In the genomic region with DNA sequence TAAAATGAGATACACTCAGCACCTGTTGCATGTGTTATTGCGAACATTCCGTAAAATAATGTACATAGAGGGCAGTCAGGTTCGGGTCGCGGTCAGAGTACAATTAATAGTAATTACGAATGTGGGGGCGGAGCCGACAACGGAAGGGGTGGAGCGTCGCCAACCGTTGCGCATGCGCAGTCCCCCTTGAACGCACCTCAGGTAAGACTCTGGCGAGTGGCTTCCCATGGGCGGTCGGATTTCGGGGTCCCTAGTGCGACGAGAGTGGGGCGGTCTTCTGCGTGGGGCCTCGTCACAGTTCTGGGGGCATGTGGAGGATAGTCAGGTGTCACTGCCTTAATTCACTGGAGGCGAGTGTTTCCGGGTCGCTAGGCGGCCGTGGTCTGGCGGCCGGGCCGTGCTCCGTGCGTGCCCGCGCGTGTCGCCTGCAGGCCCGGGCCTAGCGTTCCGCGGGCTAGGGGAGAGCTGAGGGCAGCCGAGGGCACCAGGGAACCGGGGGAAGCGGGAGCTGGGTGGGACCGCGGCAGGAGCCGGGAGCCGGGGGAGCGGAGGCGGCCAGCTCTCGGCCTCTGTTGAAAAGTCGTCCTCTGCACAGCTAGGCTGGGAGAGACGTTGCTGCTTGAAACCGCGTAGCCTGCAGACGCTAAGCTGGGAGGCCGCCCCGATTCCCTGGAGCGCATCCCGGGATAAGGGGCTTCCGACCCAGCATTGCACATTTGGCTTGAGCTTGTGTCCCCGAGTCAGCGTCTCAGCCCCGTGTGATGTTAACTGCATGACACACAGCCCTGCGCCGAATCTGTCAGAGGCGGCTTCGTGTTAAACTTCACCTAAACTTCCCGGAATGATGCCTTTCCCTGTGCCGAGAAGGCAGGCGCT, we compare ENCODE assay signal across 8 cellular contexts. TPM values are rescaled to one million over a fixed set of nuclear protein-coding genes. Genes with fewer than 3 reads are reported as not detected.
DNase-seq lines count a peak whose midpoint lies in the region; ATAC-seq, FAIRE-seq and TF ChIP-seq lines count a peak whose summit lies in the region.

A gene (plus strand): TSS at position 177 of the 876 bp plus-strand sequence. CDS start 3,209 bp downstream, outside the sequence.

- H3K9ac ChIP-seq in kidney (ENCODE audit: low read length in 2 of 2): peak within 1 kb of the TSS; percentile 77 to 82

- H3K36me3 ChIP-seq in kidney (ENCODE audit: control insufficient read depth in 1 of 2, insufficient read depth in 2 of 2, low read length in 2 of 2): peaks cover 4 to 5% of the 10 kb centered on the region in 2 donors

- FAIRE-seq in kidney (lab: Jason Lieb, UNC): no peak

- peak within 1 kb of the TSS; percentile 96 for H3K27ac Mint-ChIP-seq in central memory CD8-positive, alpha-beta T cell (ENCODE audit: low read depth)

- TF ChIP-seq CTCF in AG10803 (conservative IDR thresholded peaks at IDR 0.05; ENCODE audit: low read length): no peak
- TF ChIP-seq CTCF in kidney (IDR thresholded peaks at IDR 0.05; ENCODE audit: borderline replicate concordance, extremely low read depth, insufficient read depth): no peak

- H3K4me1 Mint-ChIP-seq in central memory CD8-positive, alpha-beta T cell: peaks cover 19% of the 10 kb centered on the region

- H3K27ac ChIP-seq in kidney (ENCODE audit: low read depth in 2 of 2, low read length in 2 of 2): peak within 1 kb of the TSS; percentile 93 to 98

- peaks cover 23% of the 10 kb centered on the region for H3K36me3 Mint-ChIP-seq in central memory CD8-positive, alpha-beta T cell (ENCODE audit: insufficient read depth)

- peak within 1 kb of the TSS; percentile 92 for H3K4me3 Mint-ChIP-seq in central memory CD8-positive, alpha-beta T cell

- H3K4me3 ChIP-seq in AG10803 (ENCODE audit: low read length) (peak within 1 kb of the TSS; percentile 92), kidney (ENCODE audit: low read length in 2 of 2) (peak within 1 kb of the TSS; percentile 65 to 91)

- H3K4me1 ChIP-seq in kidney (ENCODE audit: control insufficient read depth in 1 of 2, insufficient read depth in 1 of 2, low read depth in 1 of 2, low read length in 2 of 2): peaks cover 0 to 4% of the 10 kb centered on the region in 2 donors

- ATAC-seq in GM19035 (IDR thresholded peaks at IDR 0.05; ENCODE audit: unreplicated experiment) (peak; percentile 78), HG03354 (IDR thresholded peaks at IDR 0.05; ENCODE audit: poor library complexity, severe bottlenecking, unreplicated experiment) (peak; percentile 83)
- ATAC-seq in activated CD4-positive, CD25-positive, alpha-beta regulatory T cell treated with anti-CD3 and anti-CD28 coated beads, Interleukin-2, amount 50 U/mL, for 24 hours: peak; percentile 87 to 90
- ATAC-seq in central memory CD8-positive, alpha-beta T cell (replicated peaks; ENCODE audit: extremely low read depth, poor library complexity, severe bottlenecking): peak; percentile 89

- DNase-seq in AG10803 (ENCODE audit: low read depth) (peak; percentile 68), NCI-H446 treated with DMSO at 0.1 percent for 48 hours (lab: John Stamatoyannopoulos, UW) (peak; percentile 20), kidney (peak; percentile 94)
- peak; percentile 86 to 95 for DNase-seq in central memory CD8-positive, alpha-beta T cell (ENCODE audit: low spot score in 2 of 2)
- DNase-seq in stimulated activated CD4-positive, alpha-beta T cell treated with anti-CD3 and anti-CD28 coated beads, Interleukin-1b, Interleukin-23, amount 100 ng/mL, for 48 hours: peak; percentile 88

- no peaks in the 10 kb centered on the region for H3K9me3 Mint-ChIP-seq in central memory CD8-positive, alpha-beta T cell

- no peaks in the 10 kb centered on the region for H3K9me3 ChIP-seq in kidney (ENCODE audit: control insufficient read depth in 1 of 2, low read length in 2 of 2)

- no peaks in the 10 kb centered on the region for H3K27me3 Mint-ChIP-seq in central memory CD8-positive, alpha-beta T cell

- intact Hi-C loops in kidney (cut with DNase I): no loop called here

RNA-seq across cellular contexts. Expression of the gene that starts here (rescaled TPM):
- 38.3 TPM for total RNA-seq in kidney
- polyA plus RNA-seq in kidney (ENCODE audit: insufficient read depth, low read depth, low replicate concordance): 60.7 TPM

Comparison
In these comparisons a context has a peak if more than half of its experiments do, and no peak if none do; other contexts are left out.
1. Peak in every context shown above with its lines: DNase-seq, ATAC-seq, H3K4me3 ChIP-seq and H3K27ac ChIP-seq.
2. DNase-seq: peak in every context shown above with its lines; median percentile 94 in kidney; 90 in central memory CD8-positive, alpha-beta T cell; 88 in stimulated activated CD4-positive, alpha-beta T cell treated with anti-CD3 and anti-CD28 coated beads, Interleukin-1b, Interleukin-23, amount 100 ng/mL, for 48 hours; 68 in AG10803; 20 in NCI-H446 treated with DMSO at 0.1 percent for 48 hours.